Comparison of ENCODE assay signal across 19 cellular contexts in genomic region chr18:74567805-74568204, GRCh38.
DNase-seq lines count a peak whose midpoint lies in the region; TF ChIP-seq lines count a peak whose summit lies in the region.
"Had no signal": no experiment of that assay in that cellular context is flagged by ENCODE, and none has a peak within 500 bp of the region (broad histone marks: within the 10 kb centered on the region; RNA-seq: fewer than 3 reads in every experiment).

No MANE protein-coding gene starts in this region.

- H3F3A ChIP-seq in Loucy (ENCODE audit: low read depth), result no peaks in the 10 kb centered on the region

- H3K4me1 ChIP-seq in Loucy (ENCODE audit: insufficient read depth, low read length, poor library complexity, severe bottlenecking), result no peaks in the 10 kb centered on the region
- peaks cover 9 to 10% of the 10 kb centered on the region in 2 experiments for H3K4me1 ChIP-seq in neutrophil (ENCODE audit: control insufficient read depth in 1 of 2, insufficient read depth in 1 of 2, low read depth in 1 of 2, low read length in 1 of 2)
- H3K4me1 ChIP-seq: tibial nerve had no signal

- H3K27me3 ChIP-seq in Loucy (ENCODE audit: insufficient read depth, low read length, poor library complexity, severe bottlenecking) (peaks cover 23% of the 10 kb centered on the region), WERI-Rb-1 (ENCODE audit: insufficient read depth, low read depth, severe bottlenecking) (no peaks in the 10 kb centered on the region), neutrophil (peaks cover 5% of the 10 kb centered on the region)
- H3K27me3 ChIP-seq: tibial nerve had no signal

- no peak overlapping the region for H2AFZ ChIP-seq in Loucy (ENCODE audit: low read length)

- no peak overlapping the region for H3K27ac ChIP-seq in WERI-Rb-1
- no peak overlapping the region for H3K27ac ChIP-seq in neutrophil
- H3K27ac ChIP-seq: 22Rv1, tibial nerve, VCaP had no signal

- H3K9ac ChIP-seq in Loucy (ENCODE audit: low read depth, low read length, poor library complexity, severe bottlenecking), result no peak overlapping the region

- H3K4me2 ChIP-seq in Loucy (ENCODE audit: low read depth, low read length, poor library complexity, severe bottlenecking), result no peak overlapping the region

- 0 out of 2 replicates have a peak, but pooled peaks have one; percentile 14 for TF ChIP-seq CTCF in Loucy (conservative IDR thresholded peaks at IDR 0.05; ENCODE audit: low read length)
- TF ChIP-seq CTCF in WERI-Rb-1 (IDR thresholded peaks at IDR 0.05; ENCODE audit: low read depth, low read length), result peak; percentile 52
- peak; percentile 35 for TF ChIP-seq CTCF in neutrophil (IDR thresholded peaks at IDR 0.05)

- H3K36me3 ChIP-seq in Loucy (ENCODE audit: insufficient read depth, low read length) (no peaks in the 10 kb centered on the region), WERI-Rb-1 (no peaks in the 10 kb centered on the region), neutrophil (no peaks in the 10 kb centered on the region)
- H3K36me3 ChIP-seq: tibial nerve had no signal

- H3K9me3 ChIP-seq in Loucy (ENCODE audit: insufficient read depth, low read depth, low read length) (no peaks in the 10 kb centered on the region), WERI-Rb-1 (ENCODE audit: severe bottlenecking) (peaks cover 17% of the 10 kb centered on the region), neutrophil (no peaks in the 10 kb centered on the region)

- H4K20me1 ChIP-seq in Loucy (ENCODE audit: insufficient read depth, low read length, poor library complexity, severe bottlenecking), result no peaks in the 10 kb centered on the region

- peak; percentile 33 for DNase-seq in DMS53 (lab: John Stamatoyannopoulos, UW)
- no peak for DNase-seq in DMS53 treated with DMSO at 0.1 percent for 48 hours (lab: John Stamatoyannopoulos, UW; ENCODE audit: unreplicated experiment)
- no peak for DNase-seq in WERI-Rb-1
- no peak for DNase-seq in NCI-H2227 treated with DMSO at 0.1 percent for 48 hours (lab: John Stamatoyannopoulos, UW)
- no peak for DNase-seq in cerebellar cortex (ENCODE audit: low spot score)
- DNase-seq in activated effector memory CD4-positive, alpha-beta T cell treated with Interleukin-2 at 50 U/mL for 16 hours, result no peak
- DNase-seq: activated gamma-delta T cell; central memory CD4-positive, alpha-beta T cell; DMS153; hippocampal formation; NCI-H1092; NCI-H524 treated with DMSO at 0.1 percent for 48 hours; retina; stimulated activated CD4-positive, alpha-beta T cell treated with anti-CD3 and anti-CD28 coated beads, Interleukin-12 subunit alpha, Interleukin-12 subunit beta, amount 100 ng/mL, for 4 hours had no signal

- H3K9me2 ChIP-seq in Loucy (replicated peaks; ENCODE audit: low read depth, low read length), result no peaks in the 10 kb centered on the region

- no peaks in the 10 kb centered on the region for H3K79me2 ChIP-seq in Loucy (ENCODE audit: insufficient read depth, low read length)

- H3K4me3 ChIP-seq in Loucy (ENCODE audit: low read length, poor library complexity, severe bottlenecking), result no peak overlapping the region
- H3K4me3 ChIP-seq in WERI-Rb-1 (ENCODE audit: low read depth, low read length), result no peak overlapping the region
- no peak overlapping the region for H3K4me3 ChIP-seq in neutrophil (ENCODE audit: low read depth in 1 of 2, low read length in 1 of 2)
- H3K4me3 ChIP-seq: tibial nerve had no signal
